In the genomic region with DNA sequence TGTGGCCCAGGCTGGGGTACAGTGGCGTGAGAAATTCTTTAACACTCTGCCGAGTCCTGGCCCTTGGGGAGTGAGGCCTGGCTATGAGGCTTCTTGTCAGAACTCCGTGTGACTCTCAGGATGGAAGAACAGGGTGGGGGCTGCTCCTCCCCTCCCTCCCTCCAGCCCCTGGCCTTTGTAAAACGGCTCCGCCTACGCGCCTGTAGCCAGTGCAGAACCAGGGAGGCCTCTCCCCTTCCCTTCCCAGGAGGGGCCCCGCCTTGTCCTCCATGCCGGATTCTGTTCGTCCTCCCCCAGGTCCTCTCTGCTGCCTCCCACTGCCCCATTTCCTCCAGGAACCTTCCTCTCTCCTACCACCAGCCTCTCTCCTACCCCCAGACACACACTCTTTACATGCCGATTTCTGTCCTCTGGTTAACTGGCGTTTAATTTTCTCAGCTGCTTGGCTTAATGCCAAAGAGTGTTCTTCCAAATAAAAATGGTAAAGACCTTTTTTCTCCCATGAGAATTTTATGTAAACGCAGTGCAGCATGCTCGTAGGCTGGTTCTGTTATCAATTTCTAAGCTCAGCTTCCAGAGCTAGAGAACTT, we compare ENCODE assay signal across 1 cellular context.
TF ChIP-seq lines count a peak whose summit lies in the region.

No MANE protein-coding gene starts in this region.

TF ChIP-seq in K562, 482 proteins besides CTCF, POLR2A, EP300 and RAD21 (continued from another document):
- TF ChIP-seq FOXP4 (CRISPR knock-in tag; IDR thresholded peaks at IDR 0.05; ENCODE audit: borderline replicate concordance), result no peak
- TF ChIP-seq ZKSCAN1 (IDR thresholded peaks at IDR 0.05; ENCODE audit: low read depth, low read length), result no peak
- TF ChIP-seq RBM34 (IDR thresholded peaks at IDR 0.05; ENCODE audit: borderline replicate concordance, insufficient read depth, low read length), result no peak
- TF ChIP-seq NR2C2 (CRISPR knock-in tag; IDR thresholded peaks at IDR 0.05), result no peak
- no peak for TF ChIP-seq NR2C2 (tag; IDR thresholded peaks at IDR 0.05)
- TF ChIP-seq NFIC (IDR thresholded peaks at IDR 0.05), result peak; percentile 91
- no peak for TF ChIP-seq ZBTB33 (CRISPR knock-in tag; IDR thresholded peaks at IDR 0.05)
- TF ChIP-seq EGR1 (conservative IDR thresholded peaks at IDR 0.05), result peak; percentile 41; the same call in 1 of the 2 replicates
- TF ChIP-seq SOX6 (IDR thresholded peaks at IDR 0.05), result no peak
